1 cellular context compared by ENCODE assay signal in the genomic region with DNA sequence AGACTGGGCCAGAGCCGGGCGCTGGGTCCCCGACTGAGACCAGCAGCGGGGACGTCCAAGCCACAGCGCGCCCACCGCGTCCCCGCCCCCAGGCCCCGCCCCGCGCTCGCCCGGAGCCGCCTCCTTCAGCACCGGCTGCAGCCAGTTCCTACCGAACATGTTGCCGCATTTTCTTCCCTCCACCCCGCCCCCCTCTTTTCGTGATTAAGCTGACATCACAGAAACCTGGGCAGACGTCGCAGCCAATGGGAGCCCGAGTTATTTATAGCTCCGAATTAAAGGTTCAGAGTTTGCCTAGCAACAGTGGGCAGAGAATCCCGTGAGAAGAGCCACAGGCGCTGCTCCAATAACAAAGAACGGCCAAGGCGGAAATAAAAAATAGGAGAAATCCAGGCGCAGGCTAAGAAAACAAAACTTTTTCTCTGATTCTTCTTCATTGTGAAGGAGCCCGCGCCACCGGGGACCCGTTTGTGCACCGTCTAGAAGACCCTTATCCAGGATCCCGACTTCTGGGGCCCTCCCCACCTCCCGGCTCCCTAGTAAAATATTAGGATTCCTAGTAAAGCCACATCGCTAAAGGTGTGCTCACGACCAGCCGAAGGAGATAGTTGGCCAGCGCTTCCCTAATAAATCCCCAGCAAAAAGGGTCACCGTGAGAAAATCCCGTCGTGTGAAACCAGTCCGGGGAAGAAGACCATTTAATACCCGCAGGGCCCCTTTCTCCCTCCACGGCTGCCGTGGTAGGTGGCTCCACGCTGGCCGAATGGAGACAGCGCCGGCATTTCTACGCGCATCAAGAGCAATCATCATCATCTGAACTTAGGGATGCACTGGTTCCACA.
TF ChIP-seq lines count a peak whose summit lies in the region.

No MANE protein-coding gene starts in this region.

TF ChIP-seq in HEK293, 187 proteins besides CTCF, POLR2A, EP300 and RAD21 (continued from another document):
- no peak for TF ChIP-seq PRDM2 (tag by site-specific recombination; IDR thresholded peaks at IDR 0.05; ENCODE audit: borderline replicate concordance)
- no peak for TF ChIP-seq ZBTB49 (tag by site-specific recombination; IDR thresholded peaks at IDR 0.05; ENCODE audit: low read depth)
- TF ChIP-seq ZSCAN30 (tag by site-specific recombination; IDR thresholded peaks at IDR 0.05) = no peak
- 0 out of 2 replicates have a peak, but pooled peaks have one; percentile 15 for TF ChIP-seq HIC1 (tag by site-specific recombination; IDR thresholded peaks at IDR 0.05)
- TF ChIP-seq ZSCAN5A (tag by site-specific recombination; IDR thresholded peaks at IDR 0.05) = no peak
- TF ChIP-seq ZNF114 (tag by site-specific recombination; IDR thresholded peaks at IDR 0.05) = no peak
- no peak for TF ChIP-seq ZNF16 (tag by site-specific recombination; IDR thresholded peaks at IDR 0.05; ENCODE audit: low read depth)
- TF ChIP-seq, protein P1, sequence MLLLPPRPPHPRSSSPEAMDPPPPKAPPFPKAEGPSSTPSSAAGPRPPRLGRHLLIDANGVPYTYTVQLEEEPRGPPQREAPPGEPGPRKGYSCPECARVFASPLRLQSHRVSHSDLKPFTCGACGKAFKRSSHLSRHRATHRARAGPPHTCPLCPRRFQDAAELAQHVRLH (tag by site-specific recombination; IDR thresholded peaks at IDR 0.05) = no peak
- no peak; the same call in 1 of the 2 replicates for TF ChIP-seq YY1 (tag by site-specific recombination; IDR thresholded peaks at IDR 0.05)
- TF ChIP-seq ZNF18 (tag by site-specific recombination; IDR thresholded peaks at IDR 0.05) = 0 out of 2 replicates have a peak, but pooled peaks have one; percentile 41
- TF ChIP-seq FEZF1 (tag by site-specific recombination; IDR thresholded peaks at IDR 0.05) = no peak
- TF ChIP-seq ZNF501 (tag by site-specific recombination; IDR thresholded peaks at IDR 0.05) = 0 out of 2 replicates have a peak, but pooled peaks have one; percentile 18
- TF ChIP-seq, protein P2, sequence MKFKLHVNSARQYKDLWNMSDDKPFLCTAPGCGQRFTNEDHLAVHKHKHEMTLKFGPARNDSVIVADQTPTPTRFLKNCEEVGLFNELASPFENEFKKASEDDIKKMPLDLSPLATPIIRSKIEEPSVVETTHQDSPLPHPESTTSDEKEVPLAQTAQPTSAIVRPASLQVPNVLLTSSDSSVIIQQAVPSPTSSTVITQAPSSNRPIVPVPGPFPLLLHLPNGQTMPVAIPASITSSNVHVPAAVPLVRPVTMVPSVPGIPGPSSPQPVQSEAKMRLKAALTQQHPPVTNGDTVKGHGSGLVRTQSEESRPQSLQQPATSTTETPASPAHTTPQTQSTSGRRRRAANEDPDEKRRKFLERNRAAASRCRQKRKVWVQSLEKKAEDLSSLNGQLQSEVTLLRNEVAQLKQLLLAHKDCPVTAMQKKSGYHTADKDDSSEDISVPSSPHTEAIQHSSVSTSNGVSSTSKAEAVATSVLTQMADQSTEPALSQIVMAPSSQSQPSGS (tag by site-specific recombination; IDR thresholded peaks at IDR 0.05; ENCODE audit: low read depth) = peak; percentile 61
- TF ChIP-seq ZNF248 (tag by site-specific recombination; IDR thresholded peaks at IDR 0.05) = no peak
- no peak for TF ChIP-seq ZNF426 (tag by site-specific recombination; IDR thresholded peaks at IDR 0.05)
TF ChIP-seq in HEK293: peak in this region for 26.
